ENCODE assay signal across 8 cellular contexts in genomic region chr19:38095411-38096308, GRCh38.
DNase-seq lines count a peak whose midpoint lies in the region; ATAC-seq, FAIRE-seq and TF ChIP-seq lines count a peak whose summit lies in the region.

No MANE protein-coding gene starts in this region.

- DNase-seq in SIG-M5 treated with dmso at 0.1 percent for 504 hours (lab: John Stamatoyannopoulos, UW; ENCODE audit: unreplicated experiment), result peak; percentile 49
- no peak for DNase-seq in SIG-M5 (lab: John Stamatoyannopoulos, UW)
- peak; percentile 93 for DNase-seq in NCI-H2171 treated with DMSO at 0.1 percent for 48 hours (lab: John Stamatoyannopoulos, UW)
- DNase-seq in WTC11 (ENCODE audit: low spot score), result peak; percentile 89
- peak in 51 of 61 donors; percentile 5 to 74 (median 35) for DNase-seq in caudate nucleus (lab: John Stamatoyannopoulos, UW)
- peak; percentile 80 for DNase-seq in kidney
- DNase-seq in stimulated activated CD4-positive, alpha-beta T cell treated with anti-CD3 and anti-CD28 coated beads, Interleukin-2, amount 100 ng/mL, for 24 hours, result peak; percentile 64 to 69

- no peaks in the 10 kb centered on the region for H3K4me1 Mint-ChIP-seq in WTC11

- H3K36me3 ChIP-seq in kidney (ENCODE audit: control insufficient read depth in 1 of 2, insufficient read depth in 2 of 2, low read length in 2 of 2), result peaks cover 0 to 4% of the 10 kb centered on the region in 2 donors

- H3K4me3 Mint-ChIP-seq in WTC11, result no peak overlapping the region

- TF ChIP-seq CTCF in WTC11 (IDR thresholded peaks at IDR 0.05) (peak; percentile 46; the same call in 1 of the 2 replicates), kidney (IDR thresholded peaks at IDR 0.05; ENCODE audit: borderline replicate concordance, extremely low read depth, insufficient read depth) (peak; percentile 58)

- H3K9ac ChIP-seq in kidney (ENCODE audit: low read length in 2 of 2), result no peak overlapping the region

- intact Hi-C loops in kidney (cut with DNase I), result no loop called here

- H3K4me1 ChIP-seq in kidney (ENCODE audit: control insufficient read depth in 1 of 2, insufficient read depth in 1 of 2, low read depth in 1 of 2, low read length in 2 of 2), result peaks cover 0 to 8% of the 10 kb centered on the region in 2 donors

- POLR2A ChIA-PET in WTC11 (lab: Charles Lee), result interaction anchor here (0.5 to 1.1 kb wide), 3 partner anchors 58 to 1368 kb away, joined by 3 to 6 read pairs (median 3); partner anchors contain the start of gene WDR87

- FAIRE-seq in kidney (lab: Jason Lieb, UNC), result no peak

- H3K27me3 Mint-ChIP-seq in WTC11 (ENCODE audit: low read depth), result no peaks in the 10 kb centered on the region

- H3K27ac Mint-ChIP-seq in WTC11, result peak overlapping the region; percentile 35

- H3K36me3 Mint-ChIP-seq in WTC11, result peaks cover 20% of the 10 kb centered on the region

- ATAC-seq in WTC11 (peak; percentile 94), HG02763 (IDR thresholded peaks at IDR 0.05; ENCODE audit: unreplicated experiment) (no peak)

- CTCF ChIA-PET in WTC11 (lab: Charles Lee), result interaction anchor here (0.6 to 2.2 kb wide), 15 partner anchors 10 to 262 kb away, joined by 3 to 20 read pairs (median 3); partner anchors contain the start of genes PPP1R14A, SIPA1L3 and WDR87

- H3K9me3 Mint-ChIP-seq in WTC11, result peaks cover 7% of the 10 kb centered on the region

- H3K27ac ChIP-seq in caudate nucleus (ENCODE audit: low read depth, low read length) (no peak overlapping the region), kidney (ENCODE audit: low read depth in 2 of 2, low read length in 2 of 2) (peak overlapping the region in 1 of 2 donors; percentile 39)

- H3K9me3 ChIP-seq in kidney (ENCODE audit: control insufficient read depth in 1 of 2, low read length in 2 of 2), result no peaks in the 10 kb centered on the region

- H3K4me3 ChIP-seq in kidney (ENCODE audit: low read length in 2 of 2), result no peak overlapping the region

TF ChIP-seq in WTC11, 78 proteins besides CTCF, POLR2A, EP300 and RAD21:
- TF ChIP-seq E2F4 (CRISPR knock-in tag; IDR thresholded peaks at IDR 0.05; ENCODE audit: borderline replicate concordance, low read depth), result no peak
- TF ChIP-seq E2F1 (CRISPR knock-in tag; IDR thresholded peaks at IDR 0.05), result no peak
- TF ChIP-seq NR3C1 (CRISPR knock-in tag; conservative IDR thresholded peaks at IDR 0.05; ENCODE audit: low read depth), result no peak
- TF ChIP-seq JUN (CRISPR knock-in tag; IDR thresholded peaks at IDR 0.05), result no peak
- TF ChIP-seq ATF6 (CRISPR knock-in tag; IDR thresholded peaks at IDR 0.05), result no peak
TF ChIP-seq in WTC11: peak in this region for 0.
